ENCODE assay signal across 10 cellular contexts in the genomic region with DNA sequence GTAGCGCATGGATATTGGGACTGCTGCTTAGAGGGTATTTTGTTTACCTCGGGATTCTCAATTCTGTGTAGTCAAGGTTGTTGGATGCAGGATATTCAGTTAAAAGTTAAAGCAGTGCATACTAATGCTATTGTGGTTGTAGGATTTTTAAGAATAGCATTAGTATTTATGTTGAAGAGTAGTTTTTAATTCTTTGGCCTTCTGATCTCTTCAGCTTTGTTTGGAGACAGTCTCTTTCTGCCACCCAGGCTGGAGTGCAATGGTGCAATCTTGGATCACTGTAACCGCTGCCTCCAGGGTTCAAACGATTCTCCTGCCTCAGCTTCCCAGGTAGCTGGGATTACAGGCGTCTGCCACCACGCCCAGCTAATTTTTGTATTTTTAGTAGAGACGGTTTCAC. TPM values are rescaled to one million over a fixed set of nuclear protein-coding genes. Genes with fewer than 3 reads are reported as not detected.
DNase-seq lines count a peak whose midpoint lies in the region; ATAC-seq and TF ChIP-seq lines count a peak whose summit lies in the region.
"Had no signal": no experiment of that assay in that cellular context is flagged by ENCODE, and none has a peak within 500 bp of the region (broad histone marks: within the 10 kb centered on the region; RNA-seq: fewer than 3 reads in every experiment).

No MANE protein-coding gene starts in this region.

- peaks cover 73% of the 10 kb centered on the region for H3K4me1 Mint-ChIP-seq in stimulated activated naive CD8-positive, alpha-beta T cell treated with anti-CD3 and anti-CD28 coated beads, Interleukin-15, Interleukin-2, amounts not matched to agents 100 ng/mL and 50 ng/mL, for 24 hours (ENCODE audit: low read depth)
- H3K4me1 Mint-ChIP-seq in activated T-helper 17 cell treated with anti-CD3 and anti-CD28 coated beads, Interleukin-2, amount 50 U/mL, for 72 hours: peaks cover 26% of the 10 kb centered on the region

- H3K27ac ChIP-seq in lower lobe of right lung: peak overlapping the region; percentile 100
- no peak overlapping the region for H3K27ac ChIP-seq in suprapubic skin

- no peak for TF ChIP-seq POLR2A in suprapubic skin (IDR thresholded peaks at IDR 0.05)

- TF ChIP-seq CTCF in lower lobe of right lung (IDR thresholded peaks at IDR 0.05) (no peak), suprapubic skin (IDR thresholded peaks at IDR 0.05) (no peak)

- H3K4me3 ChIP-seq in lower lobe of right lung: peak overlapping the region; percentile 82
- no peak overlapping the region for H3K4me3 ChIP-seq in suprapubic skin

- peak overlapping the region; percentile 97 for H3K27ac Mint-ChIP-seq in stimulated activated naive CD8-positive, alpha-beta T cell treated with anti-CD3 and anti-CD28 coated beads, Interleukin-15, Interleukin-2, amounts not matched to agents 100 ng/mL and 50 ng/mL, for 24 hours
- peak overlapping the region; percentile 95 for H3K27ac Mint-ChIP-seq in activated T-helper 17 cell treated with anti-CD3 and anti-CD28 coated beads, Interleukin-2, amount 50 U/mL, for 72 hours

- H3K9me3 ChIP-seq in lower lobe of right lung (no peaks in the 10 kb centered on the region), suprapubic skin (no peaks in the 10 kb centered on the region)

- H3K36me3 Mint-ChIP-seq in stimulated activated naive CD8-positive, alpha-beta T cell treated with anti-CD3 and anti-CD28 coated beads, Interleukin-15, Interleukin-2, amounts not matched to agents 100 ng/mL and 50 ng/mL, for 24 hours (ENCODE audit: low read depth): peaks cover 50% of the 10 kb centered on the region
- peaks cover 73% of the 10 kb centered on the region for H3K36me3 Mint-ChIP-seq in activated T-helper 17 cell treated with anti-CD3 and anti-CD28 coated beads, Interleukin-2, amount 50 U/mL, for 72 hours (ENCODE audit: low read depth)

- intact Hi-C loops in lower lobe of right lung (cut with DNase I): no loop called here

- WGBS in suprapubic skin: 79% methylated on average over 7 of the region's 7 CpGs

- peak overlapping the region; percentile 91 for H3K4me3 Mint-ChIP-seq in stimulated activated naive CD8-positive, alpha-beta T cell treated with anti-CD3 and anti-CD28 coated beads, Interleukin-15, Interleukin-2, amounts not matched to agents 100 ng/mL and 50 ng/mL, for 24 hours
- H3K4me3 Mint-ChIP-seq in activated T-helper 17 cell treated with anti-CD3 and anti-CD28 coated beads, Interleukin-2, amount 50 U/mL, for 72 hours: peak overlapping the region; percentile 98

- TF ChIP-seq EP300 in suprapubic skin (IDR thresholded peaks at IDR 0.05): no peak

- ATAC-seq in stimulated activated naive CD8-positive, alpha-beta T cell treated with anti-CD3 and anti-CD28 coated beads, Interleukin-15, Interleukin-2, amounts not matched to agents 100 U/mL and 50 U/mL, for 24 hours: no peak
- ATAC-seq in activated T-helper 17 cell treated with anti-CD3 and anti-CD28 coated beads, Interleukin-2, amount 50 U/mL, for 72 hours (replicated peaks): no peak
- ATAC-seq in lower lobe of right lung (no peak), GM21529 (IDR thresholded peaks at IDR 0.05; ENCODE audit: unreplicated experiment) (no peak), HG02798 (IDR thresholded peaks at IDR 0.05; ENCODE audit: poor library complexity, unreplicated experiment) (no peak)

- H3K27me3 ChIP-seq in lower lobe of right lung (ENCODE audit: low read depth): no peaks in the 10 kb centered on the region
- H3K27me3 ChIP-seq in suprapubic skin: no peaks in the 10 kb centered on the region
- H3K27me3 ChIP-seq: SJSA1 had no signal

- no peaks in the 10 kb centered on the region for H3K27me3 Mint-ChIP-seq in stimulated activated naive CD8-positive, alpha-beta T cell treated with anti-CD3 and anti-CD28 coated beads, Interleukin-15, Interleukin-2, amounts not matched to agents 100 ng/mL and 50 ng/mL, for 24 hours
- H3K27me3 Mint-ChIP-seq in activated T-helper 17 cell treated with anti-CD3 and anti-CD28 coated beads, Interleukin-2, amount 50 U/mL, for 72 hours: no peaks in the 10 kb centered on the region

- H3K4me1 ChIP-seq in lower lobe of right lung (peaks cover 36% of the 10 kb centered on the region), suprapubic skin (peaks cover 30% of the 10 kb centered on the region)

- peaks cover 3% of the 10 kb centered on the region for H3K9me3 Mint-ChIP-seq in stimulated activated naive CD8-positive, alpha-beta T cell treated with anti-CD3 and anti-CD28 coated beads, Interleukin-15, Interleukin-2, amounts not matched to agents 100 ng/mL and 50 ng/mL, for 24 hours
- no peaks in the 10 kb centered on the region for H3K9me3 Mint-ChIP-seq in activated T-helper 17 cell treated with anti-CD3 and anti-CD28 coated beads, Interleukin-2, amount 50 U/mL, for 72 hours

- H3K36me3 ChIP-seq in lower lobe of right lung (no peaks in the 10 kb centered on the region), suprapubic skin (no peaks in the 10 kb centered on the region)

- no peak for DNase-seq in stimulated activated naive CD8-positive, alpha-beta T cell treated with anti-CD3 and anti-CD28 coated beads, Interleukin-15, Interleukin-2, amounts not matched to agents 100 U/mL and 50 U/mL, for 24 hours
- DNase-seq in lower lobe of right lung (no peak), cerebellar nuclear complex (lab: John Stamatoyannopoulos, UW) (no peak), suprapubic skin (ENCODE audit: low spot score in 2 of 2) (no peak)
- DNase-seq: aorta had no signal

RNA-seq across cellular contexts. Expression of a gene that starts 1.5 kb away (rescaled TPM):
- 10 to 100 TPM; 35.5 to 57.1 TPM for total RNA-seq in activated T-helper 17 cell treated with anti-CD3 and anti-CD28 coated beads, Interleukin-2, amount 50 U/mL, for 72 hours
- total RNA-seq in lower lobe of right lung (42.2 TPM), suprapubic skin (10 to 100 TPM; 14.0 to 41.8 (median 20.7) TPM)

RNA-seq across cellular contexts. Expression of a gene that starts 37.7 kb away (rescaled TPM):
- 1 to 10 TPM in 1 of 2 donors, under 1 TPM in 1; 0.77 to 2.1 TPM for total RNA-seq in activated T-helper 17 cell treated with anti-CD3 and anti-CD28 coated beads, Interleukin-2, amount 50 U/mL, for 72 hours
- total RNA-seq in lower lobe of right lung: 11.3 TPM
- total RNA-seq in suprapubic skin: 10 to 100 TPM; 18.4 to 40.7 (median 28.1) TPM
